9 cellular contexts compared by ENCODE assay signal in the genomic region with DNA sequence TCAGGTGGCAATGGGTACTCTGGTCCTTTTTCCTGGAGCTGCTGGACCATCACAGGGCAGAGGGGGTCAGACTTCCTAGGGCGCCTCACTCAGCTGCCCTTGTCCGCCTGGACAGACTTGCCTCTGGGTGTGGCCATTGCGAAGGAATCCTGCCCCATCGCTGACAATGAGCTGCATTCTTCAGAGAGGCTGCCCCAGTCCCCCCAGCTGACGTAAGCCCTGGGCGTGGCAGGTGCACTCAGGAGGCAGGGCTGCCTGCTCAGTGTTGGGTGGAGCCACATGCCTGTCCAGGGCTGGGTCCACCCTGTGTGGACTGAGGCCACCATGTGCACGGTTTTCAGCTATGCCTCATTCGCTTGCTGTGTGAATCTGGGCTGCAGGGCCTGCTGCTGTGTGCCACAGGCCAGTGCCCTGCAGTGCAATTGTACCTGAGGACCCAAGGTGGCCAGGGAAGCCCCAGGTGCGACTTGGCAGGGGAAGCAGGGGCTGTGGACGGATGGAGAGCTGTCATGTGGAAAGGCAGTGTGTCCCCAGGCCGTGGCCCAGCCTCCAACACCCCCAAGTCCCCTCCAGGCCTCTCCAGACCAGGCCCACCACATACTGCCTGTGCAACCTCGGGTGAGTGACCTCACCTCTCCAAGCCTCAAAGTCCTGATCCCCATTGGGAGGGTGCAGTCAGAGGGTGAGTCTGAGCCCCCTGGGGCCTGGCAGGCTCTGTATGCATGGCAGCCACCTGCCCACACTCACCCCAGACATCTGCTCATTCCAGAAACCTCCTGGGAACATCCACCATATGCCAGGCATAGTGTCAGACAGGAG. TPM values are rescaled to one million over a fixed set of nuclear protein-coding genes. Genes with fewer than 3 reads are reported as not detected.
A peak's percentile ranks its signal among the peaks of the same experiment; 100 is the strongest.
DNase-seq lines count a peak whose midpoint lies in the region; ATAC-seq and TF ChIP-seq lines count a peak whose summit lies in the region.
"Had no signal": no experiment of that assay in that cellular context is flagged by ENCODE, and none has a peak within 500 bp of the region (broad histone marks: within the 10 kb centered on the region; RNA-seq: fewer than 3 reads in every experiment).

No MANE protein-coding gene starts in this region.

- H3K4me1 ChIP-seq in foreskin keratinocyte, result peaks cover 14% of the 10 kb centered on the region

- DNase-seq in H7 (peak; percentile 82), SHP77 (lab: John Stamatoyannopoulos, UW) (peak; percentile 88 to 95), foreskin keratinocyte (peak; percentile 89 to 97), posterior vena cava (ENCODE audit: low spot score) (peak; percentile 92)
- DNase-seq in activated T-cell treated with anti-CD3 and anti-CD28 coated beads, Interleukin-2, amount 50 U/mL, for 1 hour, result no peak

- TF ChIP-seq CTCF in foreskin keratinocyte (conservative IDR thresholded peaks at IDR 0.05), result peak; percentile 21

- no peaks in the 10 kb centered on the region for H3K36me3 ChIP-seq in H7 (replicated peaks; ENCODE audit: control insufficient read depth, insufficient read depth, low read length)

- H3K27ac ChIP-seq in foreskin keratinocyte, result peak overlapping the region; percentile 80

- no peaks in the 10 kb centered on the region for H3K27me3 ChIP-seq in H7 (ENCODE audit: control insufficient read depth, insufficient read depth, low read length)
- H3K27me3 ChIP-seq in foreskin keratinocyte, result no peaks in the 10 kb centered on the region

- ATAC-seq in foreskin keratinocyte, result peak; percentile 94
- no peak for ATAC-seq in HG03097 (IDR thresholded peaks at IDR 0.05; ENCODE audit: low FRiP score, unreplicated experiment)
- ATAC-seq in GM19455 (IDR thresholded peaks at IDR 0.05; ENCODE audit: unreplicated experiment), result no peak
- ATAC-seq in GM18907 (IDR thresholded peaks at IDR 0.05; ENCODE audit: unreplicated experiment), result no peak

- intact Hi-C loops in posterior vena cava (cut with DNase I), result no loop called here

- H3K4me3 ChIP-seq in H7 (ENCODE audit: insufficient read depth, low read depth, low read length), result no peak overlapping the region

RNA-seq across cellular contexts. Expression of gene MPRIP, which starts 14.0 kb away (rescaled TPM):
- 70.2 and 73.9 TPM in 2 replicates for total RNA-seq in H7 (2014; rRNA removed; shearing (Covaris generic))
- 130 and 150 TPM in 2 replicates for total RNA-seq in foreskin keratinocyte
- 104 and 109 TPM in 2 replicates for polyA plus RNA-seq in foreskin keratinocyte
- 100 to 1,000 TPM; 359 to 405 TPM for total RNA-seq in posterior vena cava

RNA-seq across cellular contexts. Expression of gene TNFRSF13B, which starts 56.4 kb away (rescaled TPM):
- total RNA-seq in H7 (2014; rRNA removed; shearing (Covaris generic)), result 0.21 TPM in 1 of 2 replicates, not detected in the other
- total RNA-seq in foreskin keratinocyte (not detected in 2 replicates), posterior vena cava (not detected)
- polyA plus RNA-seq in foreskin keratinocyte, result not detected in 2 replicates
- total RNA-seq: mesenteric fat pad had no signal
